ENCODE assay signal across 34 cellular contexts in genomic region chr19:48905664-48906063, GRCh38. TPM values are rescaled to one million over a fixed set of nuclear protein-coding genes. Genes with fewer than 3 reads are reported as not detected.
"Had no signal": no experiment of that assay in that cellular context is flagged by ENCODE, and none has a peak within 500 bp of the region (broad histone marks: within the 10 kb centered on the region; RNA-seq: fewer than 3 reads in every experiment).

No MANE protein-coding gene starts in this region.

- ATAC-seq: activated CD4-positive, CD25-positive, alpha-beta regulatory T cell treated with anti-CD3 and anti-CD28 coated beads, Interleukin-2, amount 50 U/mL, for 24 hours; effector memory CD8-positive, alpha-beta T cell; gastroesophageal sphincter; mucosa of descending colon; natural killer cell treated with Interleukin-12 subunit alpha and Interleukin-12 subunit beta and Interleukin-15 and Interleukin-18, amount 100 ng/mL, for 72 hours had no signal

- H2AFZ ChIP-seq: hepatocyte had no signal

- H3K27ac ChIP-seq: ascending aorta, coronary artery, gastroesophageal sphincter, hepatocyte, left ventricle myocardium inferior, sigmoid colon, tibial nerve had no signal

- H3K27me3 ChIP-seq: ascending aorta, gastroesophageal sphincter, hepatocyte, sigmoid colon, tibial nerve had no signal

- H3K4me3 ChIP-seq: ascending aorta, coronary artery, gastroesophageal sphincter, hepatocyte, left ventricle myocardium inferior, mucosa of descending colon, sigmoid colon, smooth muscle cell, tibial nerve had no signal

- DNase-seq: activated CD4-positive, alpha-beta T cell treated with anti-CD3 and anti-CD28 coated beads for 48 hours; activated CD4-positive, alpha-beta T cell treated with anti-CD3 and anti-CD28 coated beads, Interleukin-2, amount 50 U/mL, for 48 hours; activated CD8-positive, alpha-beta memory T cell treated with anti-CD3 and anti-CD28 coated beads for 24 hours; activated effector memory CD4-positive, alpha-beta T cell treated with Interleukin-2 at 50 U/mL for 16 hours; activated naive CD4-positive, alpha-beta T cell treated with anti-CD3 and anti-CD28 coated beads for 36 hours; activated naive CD8-positive, alpha-beta T cell treated with anti-CD3 and anti-CD28 coated beads, Interleukin-2, amount 10 ng/mL, durations not matched to agents 7 days and 5 days; effector memory CD8-positive, alpha-beta T cell; erythroblast; islet precursor cell; left ventricle myocardium inferior; mucosa of descending colon; retina; sigmoid colon; stimulated activated CD4-positive, alpha-beta T cell treated with anti-CD3 and anti-CD28 coated beads, Interleukin-15, amount 100 ng/mL, for 24 hours; stimulated activated CD4-positive, alpha-beta T cell treated with anti-CD3 and anti-CD28 coated beads, Interleukin-2, amount 100 ng/mL, for 24 hours; stimulated activated naive CD4-positive, alpha-beta T cell treated with Interleukin-2 at 50 U/mL for 16 hours had no signal

- H3K4me2 ChIP-seq: hepatocyte, smooth muscle cell had no signal

- H3K9me3 ChIP-seq: ascending aorta, gastroesophageal sphincter, left ventricle myocardium inferior, mucosa of descending colon, sigmoid colon, tibial nerve had no signal

RNA-seq across cellular contexts. Expression of gene TULP2, which starts 7.1 kb away (rescaled TPM):
- total RNA-seq: ascending aorta; hepatocyte; mesenteric fat pad; myocyte; natural killer cell treated with Interleukin-12 subunit alpha and Interleukin-12 subunit beta and Interleukin-15 and Interleukin-18, amount 100 ng/mL, for 72 hours; omental fat pad; smooth muscle cell; T-helper 1 cell treated with Interleukin-12 subunit alpha and Interleukin-12 subunit beta and Interleukin-4 antibody, amounts not matched to agents 30 ng/mL and 1 ng/mL, for 36 hours; temporal lobe; urinary bladder had no signal
- polyA plus RNA-seq: hepatocyte had no signal

RNA-seq across cellular contexts. Expression of gene DHDH, which starts 27.8 kb away (rescaled TPM):
- total RNA-seq: ascending aorta; cardiac septum; cerebellum; left ventricle myocardium inferior; lung microvascular endothelial cell; omental fat pad; posterior vena cava; sigmoid colon; T-helper 1 cell treated with Interleukin-12 subunit alpha and Interleukin-12 subunit beta and Interleukin-4 antibody, amounts not matched to agents 30 ng/mL and 1 ng/mL, for 36 hours had no signal
